23 cellular contexts compared by ENCODE assay signal in genomic region chr1:43436371-43436770, GRCh38. TPM values are rescaled to one million over a fixed set of nuclear protein-coding genes. Genes with fewer than 3 reads are reported as not detected.
DNase-seq lines count a peak whose midpoint lies in the region; ATAC-seq and TF ChIP-seq lines count a peak whose summit lies in the region.
"Had no signal": no experiment of that assay in that cellular context is flagged by ENCODE, and none has a peak within 500 bp of the region (broad histone marks: within the 10 kb centered on the region; RNA-seq: fewer than 3 reads in every experiment).

No MANE protein-coding gene starts in this region.

- TF ChIP-seq CTCF in esophagus muscularis mucosa (IDR thresholded peaks at IDR 0.05) (no peak), neural crest cell (conservative IDR thresholded peaks at IDR 0.05) (no peak), type B pancreatic cell (conservative IDR thresholded peaks at IDR 0.05) (no peak), gastroesophageal sphincter (IDR thresholded peaks at IDR 0.05) (no peak)

- peaks cover 31% of the 10 kb centered on the region for H3K36me3 Mint-ChIP-seq in activated CD4-positive, alpha-beta T cell treated with anti-CD3 and anti-CD28 coated beads for 36 hours (ENCODE audit: low read depth)
- H3K36me3 Mint-ChIP-seq in neural crest cell (ENCODE audit: low read depth) = peaks cover 8% of the 10 kb centered on the region
- peaks cover 27% of the 10 kb centered on the region for H3K36me3 Mint-ChIP-seq in type B pancreatic cell

- H3K9me3 ChIP-seq in esophagus muscularis mucosa (no peaks in the 10 kb centered on the region), gastroesophageal sphincter (no peaks in the 10 kb centered on the region)
- H3K9me3 ChIP-seq: SK-N-SH, tibial artery had no signal

- TF ChIP-seq POLR2A in esophagus muscularis mucosa (IDR thresholded peaks at IDR 0.05; ENCODE audit: low read depth) (no peak), gastroesophageal sphincter (IDR thresholded peaks at IDR 0.05) (no peak)

- no peaks in the 10 kb centered on the region for H3K4me1 Mint-ChIP-seq in activated CD4-positive, alpha-beta T cell treated with anti-CD3 and anti-CD28 coated beads for 36 hours
- peaks cover 28% of the 10 kb centered on the region for H3K4me1 Mint-ChIP-seq in neural crest cell
- H3K4me1 Mint-ChIP-seq in type B pancreatic cell (ENCODE audit: unreplicated experiment) = peaks cover 18% of the 10 kb centered on the region
- H3K4me1 Mint-ChIP-seq: activated B cell treated with CpG ODN at 0.5 μM for 24 hours had no signal

- DNase-seq in activated CD4-positive, alpha-beta T cell treated with anti-CD3 and anti-CD28 coated beads for 36 hours = peak; percentile 1
- no peak for DNase-seq in activated CD4-positive, alpha-beta T cell treated with anti-CD3 and anti-CD28 coated beads for 48 hours
- DNase-seq in esophagus muscularis mucosa (ENCODE audit: extremely low spot score) (no peak), neural crest cell (ENCODE audit: low read depth, low spot score) (no peak), type B pancreatic cell (ENCODE audit: extremely low spot score, unreplicated experiment) (no peak), NCI-H2227 treated with DMSO at 0.1 percent for 48 hours (lab: John Stamatoyannopoulos, UW) (no peak), anterior cingulate cortex (lab: John Stamatoyannopoulos, UW) (no peak)
- DNase-seq: activated B cell treated with CpG ODN at 0.5 μM for 24 hours; activated CD8-positive, alpha-beta T cell treated with anti-CD3 and anti-CD28 coated beads for 36 hours; activated naive CD4-positive, alpha-beta T cell treated with anti-CD3 and anti-CD28 coated beads, Interleukin-2, amount 10 ng/mL, durations not matched to agents 7 days and 5 days; activated T-cell treated with anti-CD3 and anti-CD28 coated beads, Interleukin-2, amount 50 U/mL, for 1 hour; DMS79; NCI-H1436 treated with DMSO at 0.1 percent for 48 hours; NCI-H2171; NCI-H526; RPMI8226; SK-N-SH had no signal

- H3K36me3 ChIP-seq in esophagus muscularis mucosa (peaks cover 45 to 92% (median 80%) of the 10 kb centered on the region in 4 donors), gastroesophageal sphincter (peaks cover 0 to 97% of the 10 kb centered on the region in 2 donors)

- intact Hi-C loops in activated CD4-positive, alpha-beta T cell treated with anti-CD3 and anti-CD28 coated beads for 36 hours (cut with DNase I, micrococcal nuclease) = no loop called here
- intact Hi-C loops in esophagus muscularis mucosa (cut with DNase I) = no loop called here

- H3K4me1 ChIP-seq in esophagus muscularis mucosa = peaks cover 0 to 24% (median 23%) of the 10 kb centered on the region in 4 donors
- peaks cover 0 to 23% (median 9%) of the 10 kb centered on the region in 3 donors for H3K4me1 ChIP-seq in gastroesophageal sphincter

- CTCF ChIA-PET in activated CD4-positive, alpha-beta T cell treated with anti-CD3 and anti-CD28 coated beads for 36 hours (lab: Charles Lee) = no interaction called here

- no peak overlapping the region for H3K4me3 Mint-ChIP-seq in activated CD4-positive, alpha-beta T cell treated with anti-CD3 and anti-CD28 coated beads for 36 hours
- H3K4me3 Mint-ChIP-seq in neural crest cell (no peak overlapping the region), type B pancreatic cell (no peak overlapping the region)
- H3K4me3 Mint-ChIP-seq: activated B cell treated with CpG ODN at 0.5 μM for 24 hours; activated CD8-positive, alpha-beta T cell treated with anti-CD3 and anti-CD28 coated beads for 36 hours; activated naive CD4-positive, alpha-beta T cell treated with anti-CD3 and anti-CD28 coated beads, Interleukin-2, amount 10 ng/mL, durations not matched to agents 7 days and 5 days; dendritic cell treated with granulocyte-macrophage colony-stimulating factor and Interleukin-4, amounts not matched to agents 40 ng/mL and 50 ng/mL, for 4 days had no signal

- H3K4me3 ChIP-seq in esophagus muscularis mucosa (no peak overlapping the region), gastroesophageal sphincter (no peak overlapping the region)
- H3K4me3 ChIP-seq: GM23248, tibial artery had no signal

- no peak overlapping the region for H3K27ac Mint-ChIP-seq in activated CD4-positive, alpha-beta T cell treated with anti-CD3 and anti-CD28 coated beads for 36 hours
- H3K27ac Mint-ChIP-seq in neural crest cell (ENCODE audit: unreplicated experiment) (peak overlapping the region; percentile 44), type B pancreatic cell (peak overlapping the region; percentile 27)
- H3K27ac Mint-ChIP-seq: activated B cell treated with CpG ODN at 0.5 μM for 24 hours; activated CD8-positive, alpha-beta T cell treated with anti-CD3 and anti-CD28 coated beads for 36 hours; activated naive CD4-positive, alpha-beta T cell treated with anti-CD3 and anti-CD28 coated beads, Interleukin-2, amount 10 ng/mL, durations not matched to agents 7 days and 5 days; dendritic cell treated with granulocyte-macrophage colony-stimulating factor and Interleukin-4, amounts not matched to agents 40 ng/mL and 50 ng/mL, for 4 days had no signal

- peak overlapping the region; percentile 60 to 81 (median 70) for H3K27ac ChIP-seq in esophagus muscularis mucosa (replicated peaks in 1 of 4)
- peak overlapping the region in 2 of 4 donors; percentile 75 to 80 for H3K27ac ChIP-seq in gastroesophageal sphincter
- H3K27ac ChIP-seq: 22Rv1, brain microvascular endothelial cell had no signal

- ATAC-seq in activated CD4-positive, alpha-beta T cell treated with anti-CD3 and anti-CD28 coated beads for 36 hours = no peak
- ATAC-seq in gastroesophageal sphincter = no peak
- ATAC-seq: activated CD8-positive, alpha-beta T cell treated with anti-CD3 and anti-CD28 coated beads for 36 hours had no signal

- H3K9me3 Mint-ChIP-seq in activated CD4-positive, alpha-beta T cell treated with anti-CD3 and anti-CD28 coated beads for 36 hours (ENCODE audit: low read depth) = no peaks in the 10 kb centered on the region
- H3K9me3 Mint-ChIP-seq in neural crest cell (no peaks in the 10 kb centered on the region), type B pancreatic cell (no peaks in the 10 kb centered on the region)
- H3K9me3 Mint-ChIP-seq: activated B cell treated with CpG ODN at 0.5 μM for 24 hours; activated CD8-positive, alpha-beta T cell treated with anti-CD3 and anti-CD28 coated beads for 36 hours; activated naive CD4-positive, alpha-beta T cell treated with anti-CD3 and anti-CD28 coated beads, Interleukin-2, amount 10 ng/mL, durations not matched to agents 7 days and 5 days; dendritic cell treated with granulocyte-macrophage colony-stimulating factor and Interleukin-4, amounts not matched to agents 40 ng/mL and 50 ng/mL, for 4 days had no signal

- TF ChIP-seq EP300 in esophagus muscularis mucosa (IDR thresholded peaks at IDR 0.05) = no peak
- no peak for TF ChIP-seq EP300 in gastroesophageal sphincter (IDR thresholded peaks at IDR 0.05)

- POLR2A ChIA-PET in activated CD4-positive, alpha-beta T cell treated with anti-CD3 and anti-CD28 coated beads for 36 hours (lab: Charles Lee) = no interaction called here

- H3K27me3 Mint-ChIP-seq in activated CD4-positive, alpha-beta T cell treated with anti-CD3 and anti-CD28 coated beads for 36 hours = no peaks in the 10 kb centered on the region
- H3K27me3 Mint-ChIP-seq in neural crest cell (ENCODE audit: low read depth) = no peaks in the 10 kb centered on the region
- no peaks in the 10 kb centered on the region for H3K27me3 Mint-ChIP-seq in type B pancreatic cell
- H3K27me3 Mint-ChIP-seq: activated B cell treated with CpG ODN at 0.5 μM for 24 hours; activated CD8-positive, alpha-beta T cell treated with anti-CD3 and anti-CD28 coated beads for 36 hours; activated naive CD4-positive, alpha-beta T cell treated with anti-CD3 and anti-CD28 coated beads, Interleukin-2, amount 10 ng/mL, durations not matched to agents 7 days and 5 days; dendritic cell treated with granulocyte-macrophage colony-stimulating factor and Interleukin-4, amounts not matched to agents 40 ng/mL and 50 ng/mL, for 4 days had no signal

- WGBS in esophagus muscularis mucosa = 88% methylated on average over 3 of the region's 3 CpGs
- WGBS in gastroesophageal sphincter (ENCODE audit: low coverage in 1 of 2), 2 donors = 93% methylated on average over 3 of the region's 3 CpGs; no CpG with 5 or more reads in 1 of the 2 donors

- H3K27me3 ChIP-seq in esophagus muscularis mucosa (no peaks in the 10 kb centered on the region), gastroesophageal sphincter (no peaks in the 10 kb centered on the region)
- H3K27me3 ChIP-seq: brain microvascular endothelial cell, tibial artery had no signal

RNA-seq across cellular contexts. Expression of gene HYI, which starts 17.4 kb away (rescaled TPM):
- 10 to 100 TPM; 10.8 to 13.5 TPM for total RNA-seq in activated CD4-positive, alpha-beta T cell treated with anti-CD3 and anti-CD28 coated beads for 36 hours
- total RNA-seq in esophagus muscularis mucosa (10 to 100 TPM; 36.3 to 60.5 (median 50.6) TPM), neural crest cell (42.9 and 46.6 TPM in 2 replicates), type B pancreatic cell (ENCODE audit: low replicate concordance) (20.0 and 36.0 TPM in 2 replicates), gastroesophageal sphincter (100 to 1,000 TPM in 1 of 4 donors, 10 to 100 TPM in 3; 29.4 to 116 (median 50.8) TPM)

RNA-seq across cellular contexts. Expression of gene SZT2, which starts 46.7 kb away (rescaled TPM):
- 10 to 100 TPM; 33.6 to 36.3 TPM for total RNA-seq in activated CD4-positive, alpha-beta T cell treated with anti-CD3 and anti-CD28 coated beads for 36 hours
- total RNA-seq in esophagus muscularis mucosa (10 to 100 TPM; 25.2 to 45.9 (median 31.3) TPM), neural crest cell (39.4 and 42.0 TPM in 2 replicates), type B pancreatic cell (ENCODE audit: low replicate concordance) (45.8 and 65.7 TPM in 2 replicates), gastroesophageal sphincter (10 to 100 TPM; 13.1 to 40.0 (median 35.1) TPM)

RNA-seq across cellular contexts. Expression of gene MED8, which starts 46.8 kb away (rescaled TPM):
- total RNA-seq in activated CD4-positive, alpha-beta T cell treated with anti-CD3 and anti-CD28 coated beads for 36 hours = 10 to 100 TPM; 32.3 to 36.6 TPM
- total RNA-seq in esophagus muscularis mucosa (10 to 100 TPM; 27.6 to 34.1 (median 32.0) TPM), neural crest cell (30.8 and 33.9 TPM in 2 replicates), type B pancreatic cell (ENCODE audit: low replicate concordance) (37.2 and 48.1 TPM in 2 replicates), gastroesophageal sphincter (10 to 100 TPM; 31.4 to 41.1 (median 33.6) TPM)
